In the genomic region with DNA sequence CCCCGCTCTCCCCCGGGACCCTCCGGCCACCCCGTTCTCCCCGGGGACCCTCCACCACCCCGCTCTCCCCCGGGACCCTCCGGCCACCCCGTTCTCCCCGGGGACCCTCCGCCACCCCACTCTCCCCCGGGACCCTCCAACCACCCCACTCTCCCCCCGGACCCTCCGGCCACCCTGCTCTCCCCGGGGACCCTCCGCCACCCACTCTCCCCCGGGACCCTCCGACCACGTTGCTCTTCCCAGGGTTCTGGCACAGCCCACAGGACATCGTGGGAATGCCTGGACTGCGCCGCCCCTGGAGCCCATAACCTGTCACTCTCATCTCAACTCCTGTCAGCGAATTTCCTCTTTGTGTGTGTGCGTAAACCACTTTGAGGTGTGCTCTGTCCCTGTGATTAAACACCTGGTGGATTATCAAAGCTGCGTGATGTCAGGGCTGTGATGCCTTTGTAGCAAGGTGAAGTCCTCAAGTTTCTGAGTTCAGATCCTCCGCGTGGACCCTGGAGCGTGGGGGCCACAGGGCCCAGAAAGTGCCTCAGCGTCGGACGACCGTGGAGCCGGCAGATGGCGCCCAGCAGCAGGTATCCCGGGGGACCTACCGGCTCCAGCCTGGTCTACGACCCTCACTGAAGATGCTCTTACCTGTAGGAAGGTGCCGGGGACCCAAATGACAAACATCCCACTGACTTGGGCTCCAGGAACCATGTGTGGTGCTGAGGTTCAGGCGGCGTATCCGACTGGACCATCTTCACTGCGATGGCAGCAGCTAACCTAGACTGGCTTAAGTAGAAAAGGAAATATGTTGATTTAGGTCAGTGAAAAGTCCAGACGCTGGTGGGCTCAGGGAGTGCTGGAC, we compare ENCODE assay signal across 17 cellular contexts.
A peak's percentile ranks its signal among the peaks of the same experiment; 100 is the strongest.
DNase-seq lines count a peak whose midpoint lies in the region; ATAC-seq, FAIRE-seq and TF ChIP-seq lines count a peak whose summit lies in the region.
"Had no signal": no experiment of that assay in that cellular context is flagged by ENCODE, and none has a peak within 500 bp of the region (broad histone marks: within the 10 kb centered on the region; RNA-seq: fewer than 3 reads in every experiment).

No MANE protein-coding gene starts in this region.

- H3K36me3 ChIP-seq in A673 (ENCODE audit: insufficient read depth, low read length, poor library complexity, severe bottlenecking) (no peaks in the 10 kb centered on the region), H1 (ENCODE audit: control insufficient read depth in 2 of 4, insufficient read depth in 4 of 4, low read length in 3 of 4) (no peaks in the 10 kb centered on the region)
- H3K36me3 ChIP-seq: SJSA1 had no signal

- H3T11ph ChIP-seq in H9 (ENCODE audit: low read length), result no peak overlapping the region

- no peaks in the 10 kb centered on the region for H3K9me3 ChIP-seq in A673 (ENCODE audit: low read depth, low read length, poor library complexity, severe bottlenecking)
- no peaks in the 10 kb centered on the region for H3K9me3 ChIP-seq in H9 (ENCODE audit: control insufficient read depth, low read depth, low read length)
- H3K9me3 ChIP-seq in H1 (ENCODE audit: insufficient read depth in 2 of 2, low read depth in 1 of 2, low read length in 1 of 2), result no peaks in the 10 kb centered on the region; a peak in 1 of 4 replicates

- no peaks in the 10 kb centered on the region for H3K23me2 ChIP-seq in H9 (ENCODE audit: insufficient read length, low read depth, low read length, poor library complexity, severe bottlenecking)
- 0 out of 2 replicates have a peak, but pooled peaks cover 1% of the 10 kb centered on the region for H3K23me2 ChIP-seq in H1 (ENCODE audit: low read depth, low read length)

- H3K18ac ChIP-seq in H9 (ENCODE audit: insufficient read length, low read depth, low read length) (no peak overlapping the region), H1 (ENCODE audit: extremely low read depth, low read length) (no peak overlapping the region)

- H3K9me3 Mint-ChIP-seq in H9, result peaks cover 4 to 5% of the 10 kb centered on the region in 2 experiments; a peak in 2 of 5 replicates
- H3K9me3 Mint-ChIP-seq: GM23338 had no signal

- H2AK5ac ChIP-seq in H9 (ENCODE audit: insufficient read length, low read length), result no peak overlapping the region
- no peak overlapping the region for H2AK5ac ChIP-seq in H1 (ENCODE audit: low read depth, low read length)

- H3K9ac ChIP-seq in H9 (ENCODE audit: extremely low read depth, insufficient read length, low read length) (no peak overlapping the region), H1 (replicated peaks in 1 of 4; ENCODE audit: extremely low read depth in 1 of 4, low read depth in 3 of 4, low read length in 3 of 4) (no peak overlapping the region)

- WGBS in H9 (ENCODE audit: extremely low coverage, insufficient read length, low lambda C conversion rate), result no CpG with 5 or more reads among the region's 43 CpGs
- WGBS in H1 (ENCODE audit: extremely low coverage in 1 of 2, insufficient coverage in 1 of 2, insufficient read length in 1 of 2, insufficient replicate concordance in 2 of 2, low coverage in 1 of 2, low lambda C conversion rate in 2 of 2, missing lambda C conversion rate in 1 of 2), 2 experiments, result 90% methylated on average over 26 of the region's 43 CpGs; no CpG with 5 or more reads in 1 of the 2 experiments

- intact Hi-C loops in A673 (cut with micrococcal nuclease; ENCODE audit: unreplicated experiment) (no loop called here), sciatic nerve (cut with DNase I) (no loop called here)

- H3K4me3 Mint-ChIP-seq in H9, result no peak overlapping the region
- H3K4me3 Mint-ChIP-seq: B cell, GM23338 had no signal

- no peak for FAIRE-seq in H1 (lab: Jason Lieb, UNC)

- H3K27ac ChIP-seq in A673 (ENCODE audit: low read depth, low read length, poor library complexity, severe bottlenecking) (no peak overlapping the region), H9 (ENCODE audit: insufficient read length, low read depth, low read length) (no peak overlapping the region), H1 (ENCODE audit: low read depth, low read length) (no peak overlapping the region)
- H3K27ac ChIP-seq: RWPE1, SJSA1 had no signal

- no peak for TF ChIP-seq POLR2A in H1 (IDR thresholded peaks at IDR 0.05; ENCODE audit: control extremely low read depth in 1 of 2, low read depth in 2 of 2, low read length in 2 of 2)

- no peak overlapping the region for H2AFZ ChIP-seq in H9 (ENCODE audit: low read length)
- H2AFZ ChIP-seq in H1 (ENCODE audit: low read length), result no peak overlapping the region
- H2AFZ ChIP-seq: GM23338 had no signal

- ATAC-seq in sciatic nerve (no peak), GM21360 (IDR thresholded peaks at IDR 0.05; ENCODE audit: unreplicated experiment) (no peak), GM18907 (IDR thresholded peaks at IDR 0.05; ENCODE audit: unreplicated experiment) (no peak)
- ATAC-seq: GM23338 had no signal

- H3K4me1 Mint-ChIP-seq in H9, result peaks cover 25 to 42% of the 10 kb centered on the region in 2 experiments
- H3K4me1 Mint-ChIP-seq: B cell had no signal

- TF ChIP-seq RAD21 in H1 (IDR thresholded peaks at IDR 0.05 in 1 of 2, conservative IDR thresholded peaks at IDR 0.05 in 1 of 2; ENCODE audit: low read depth in 2 of 2, low read length in 2 of 2), result no peak

- H2BK15ac ChIP-seq in H9 (ENCODE audit: low read depth, low read length), result no peak overlapping the region
- H2BK15ac ChIP-seq in H1 (ENCODE audit: low read length), result 0 out of 2 replicates have a peak overlapping the region, but pooled peaks have one; percentile 16

- no peak overlapping the region for H4K5ac ChIP-seq in H9 (ENCODE audit: insufficient read length, low read depth, low read length)
- H4K5ac ChIP-seq in H1 (ENCODE audit: insufficient read length, low read depth, low read length), result no peak overlapping the region

- H3K79me2 ChIP-seq in H9 (ENCODE audit: insufficient read depth, low read length) (no peaks in the 10 kb centered on the region), H1 (ENCODE audit: control insufficient read depth in 1 of 2, insufficient read depth in 2 of 2, low read length in 2 of 2) (no peaks in the 10 kb centered on the region)

- H3K4me3 ChIP-seq in A673 (ENCODE audit: low read depth, low read length, poor library complexity, severe bottlenecking) (no peak overlapping the region), H1 (ENCODE audit: extremely low read depth in 1 of 4, insufficient read depth in 2 of 4, low read depth in 3 of 4, low read length in 4 of 4) (no peak overlapping the region)
- H3K4me3 ChIP-seq: GM23338, SJSA1 had no signal

- TF ChIP-seq CTCF in A673 (conservative IDR thresholded peaks at IDR 0.05; ENCODE audit: low read depth, low read length), result peak; percentile 23; the same call in 1 of the 2 replicates
- TF ChIP-seq CTCF in H9 (conservative IDR thresholded peaks at IDR 0.05), result peak; percentile 47; the same call in 1 of the 3 replicates
- no peak for TF ChIP-seq CTCF in H1 (IDR thresholded peaks at IDR 0.05; ENCODE audit: control extremely low read depth in 1 of 3, insufficient read depth in 1 of 3, low read depth in 1 of 3, low read length in 3 of 3)
- no peak for TF ChIP-seq CTCF in GM10248 (IDR thresholded peaks at IDR 0.05; ENCODE audit: control extremely low read depth, extremely low read depth, low read depth, missing control alignments)

- H2BK20ac ChIP-seq in H9 (ENCODE audit: low read depth, low read length, poor library complexity, severe bottlenecking) (no peak overlapping the region), H1 (ENCODE audit: low read length) (no peak overlapping the region)

- H3K27me3 Mint-ChIP-seq in H9 (ENCODE audit: low read depth), result peaks cover 77% of the 10 kb centered on the region

- BruUV-seq in A673 (replicated peaks; lab: Mats Ljungman, UMichigan), result no TSS peak

- H3K14ac ChIP-seq in H9 (ENCODE audit: insufficient read depth, low read length) (no peak overlapping the region), H1 (ENCODE audit: insufficient read length) (no peak overlapping the region)

- no peak for DNase-seq in A673 (ENCODE audit: low spot score)
- DNase-seq in H9, result no peak
- no peak for DNase-seq in H1 (ENCODE audit: low read depth in 1 of 2, low spot score in 2 of 2)
- peak; percentile 43 for DNase-seq in sciatic nerve (ENCODE audit: low spot score)
- DNase-seq in GM10248 (ENCODE audit: extremely low spot score), result no peak
- DNase-seq: DMS 273 treated with DMSO at 0.1 percent for 48 hours, DND-41, NCI-H1092 treated with DMSO at 0.1 percent for 48 hours, NCI-H146, NCI-H2029 treated with DMSO at 0.1 percent for 48 hours, NCI-H510A had no signal

- H3K4me2 ChIP-seq in H9 (ENCODE audit: insufficient read depth, insufficient read length, low read length), result no peak overlapping the region
- H3K4me2 ChIP-seq in H1 (ENCODE audit: insufficient read depth in 1 of 2, low read depth in 2 of 2, low read length in 2 of 2), result no peak overlapping the region
- H3K4me2 ChIP-seq: GM23338 had no signal

- H3K27me3 ChIP-seq in A673 (replicated peaks; ENCODE audit: insufficient read depth, low read depth, low read length, poor library complexity) (peaks cover 31% of the 10 kb centered on the region), H9 (ENCODE audit: insufficient read depth, low read length) (peaks cover 23% of the 10 kb centered on the region; the same call in 1 of the 2 replicates), H1 (replicated peaks in 1 of 4; ENCODE audit: control insufficient read depth in 3 of 4, extremely low read depth in 1 of 4, insufficient read depth in 3 of 4, low read length in 3 of 4) (peaks cover 2 to 33% (median 25%) of the 10 kb centered on the region in 4 experiments)

- peaks cover 0 to 4% (median 0%) of the 10 kb centered on the region in 3 experiments; a peak in 1 of 7 replicates for H3K36me3 Mint-ChIP-seq in H9 (ENCODE audit: insufficient read depth in 1 of 3, low read depth in 3 of 3)

- H4K8ac ChIP-seq in H9 (replicated peaks; ENCODE audit: insufficient read length, low read depth, low read length) (no peak overlapping the region), H1 (ENCODE audit: extremely low read depth, insufficient read depth, low read length) (no peak overlapping the region)

- H3K27ac Mint-ChIP-seq in H9, result no peak overlapping the region; a peak in 1 of 7 replicates
- H3K27ac Mint-ChIP-seq: B cell had no signal

- H4K91ac ChIP-seq in H9 (ENCODE audit: insufficient read length, low read depth, low read length) (no peak overlapping the region), H1 (replicated peaks; ENCODE audit: insufficient read length, low read length) (no peak overlapping the region)

- H2BK5ac ChIP-seq in H9 (ENCODE audit: insufficient read length, low read length), result no peak overlapping the region
- H2BK5ac ChIP-seq in H1 (ENCODE audit: low read depth, low read length), result no peak overlapping the region

- H3K4me1 ChIP-seq in A673 (ENCODE audit: insufficient read depth, low read length, poor library complexity, severe bottlenecking) (no peaks in the 10 kb centered on the region), H9 (ENCODE audit: insufficient read depth, low read length) (no peaks in the 10 kb centered on the region), H1 (replicated peaks in 1 of 4; ENCODE audit: control insufficient read depth in 3 of 4, insufficient read depth in 4 of 4, low read length in 3 of 4) (peaks cover 0 to 30% (median 19%) of the 10 kb centered on the region in 4 experiments; a peak in 6 of 7 replicates)
- H3K4me1 ChIP-seq: SJSA1 had no signal

- CTCF ChIA-PET in A673 (lab: Charles Lee) (no interaction called here), H1 (lab: Charles Lee; ENCODE audit: partially characterized antibody) (interaction anchor here (1.3 to 4.7 kb wide), 2 partner anchors 22 to 133 kb away, joined by 4 to 23 read pairs; no protein-coding TSS in a partner anchor), GM10248 (lab: Yijun Ruan, JAX) (no interaction called here)

- no peak overlapping the region for H2BK12ac ChIP-seq in H9 (ENCODE audit: insufficient read length, low read depth, low read length)
- H2BK12ac ChIP-seq in H1 (ENCODE audit: low read depth, low read length), result no peak overlapping the region

- H4K20me1 ChIP-seq in H9 (ENCODE audit: control insufficient read depth, insufficient read depth, insufficient read length) (no peaks in the 10 kb centered on the region), H1 (replicated peaks in 1 of 2; ENCODE audit: control insufficient read depth in 1 of 2, insufficient read depth in 2 of 2, low read length in 2 of 2) (no peaks in the 10 kb centered on the region)

- H3K4ac ChIP-seq in H9 (ENCODE audit: low read depth, low read length) (no peak overlapping the region), H1 (replicated peaks; ENCODE audit: insufficient read length, low read depth, low read length) (no peak overlapping the region)

- POLR2A ChIA-PET in A673 (lab: Charles Lee; ENCODE audit: low non-redundant PET) (no interaction called here), H1 (lab: Charles Lee; ENCODE audit: partially characterized antibody) (no interaction called here), GM10248 (lab: Yijun Ruan, JAX) (no interaction called here)

- H3K23ac ChIP-seq in H9 (ENCODE audit: insufficient read length, low read depth, low read length) (no peak overlapping the region), H1 (ENCODE audit: insufficient read length) (no peak overlapping the region)

- TF ChIP-seq EP300 in H1 (IDR thresholded peaks at IDR 0.05; ENCODE audit: borderline replicate concordance in 1 of 2, low read depth in 2 of 2, low read length in 2 of 2), result no peak

- H3K56ac ChIP-seq in H9 (ENCODE audit: insufficient read length, low read depth, low read length), result no peak overlapping the region
- H3K56ac ChIP-seq in H1 (replicated peaks; ENCODE audit: insufficient read length, low read depth, low read length), result no peak overlapping the region

- H2BK120ac ChIP-seq in H9 (ENCODE audit: low read depth, low read length, poor library complexity, severe bottlenecking), result no peak overlapping the region
- no peak overlapping the region for H2BK120ac ChIP-seq in H1 (replicated peaks; ENCODE audit: low read depth, low read length)

- no peaks in the 10 kb centered on the region for H3K79me1 ChIP-seq in H9 (ENCODE audit: insufficient read depth, low read depth, low read length, poor library complexity, severe bottlenecking)
- 0 out of 2 replicates have a peak, but pooled peaks cover 2% of the 10 kb centered on the region for H3K79me1 ChIP-seq in H1 (ENCODE audit: low read depth, low read length)

Comparison
In these comparisons a context has a peak if more than half of its experiments do, and no peak if none do; other contexts are left out.
1. CTCF ChIP-seq: peak in A673 (single experiment) and H9 (single experiment); none in H1 (0 of 3) and GM10248 (single experiment).